In the genomic region with DNA sequence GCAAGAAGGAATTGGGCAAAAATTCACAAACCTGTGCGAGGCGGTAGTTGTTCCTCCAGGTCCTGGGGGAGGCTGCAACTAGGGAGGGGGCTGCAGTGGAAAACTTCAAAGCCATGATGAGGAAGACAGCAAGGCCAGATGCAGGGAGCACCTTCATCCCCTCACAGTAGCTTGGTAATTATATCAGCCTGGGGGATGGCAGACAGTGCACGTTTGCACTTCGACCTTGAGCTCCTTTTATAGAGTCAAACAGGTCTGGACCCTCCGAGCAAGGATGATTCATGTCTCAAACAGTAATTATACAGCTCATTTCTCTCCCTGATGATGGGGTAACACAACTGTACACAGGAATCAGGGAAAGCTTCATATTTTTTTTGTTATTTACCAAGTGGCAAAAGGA, we compare ENCODE assay signal across 33 cellular contexts. TPM values are rescaled to one million over a fixed set of nuclear protein-coding genes. Genes with fewer than 3 reads are reported as not detected.
"Had no signal": no experiment of that assay in that cellular context is flagged by ENCODE, and none has a peak within 500 bp of the region (broad histone marks: within the 10 kb centered on the region; RNA-seq: fewer than 3 reads in every experiment).

A gene with protein sequence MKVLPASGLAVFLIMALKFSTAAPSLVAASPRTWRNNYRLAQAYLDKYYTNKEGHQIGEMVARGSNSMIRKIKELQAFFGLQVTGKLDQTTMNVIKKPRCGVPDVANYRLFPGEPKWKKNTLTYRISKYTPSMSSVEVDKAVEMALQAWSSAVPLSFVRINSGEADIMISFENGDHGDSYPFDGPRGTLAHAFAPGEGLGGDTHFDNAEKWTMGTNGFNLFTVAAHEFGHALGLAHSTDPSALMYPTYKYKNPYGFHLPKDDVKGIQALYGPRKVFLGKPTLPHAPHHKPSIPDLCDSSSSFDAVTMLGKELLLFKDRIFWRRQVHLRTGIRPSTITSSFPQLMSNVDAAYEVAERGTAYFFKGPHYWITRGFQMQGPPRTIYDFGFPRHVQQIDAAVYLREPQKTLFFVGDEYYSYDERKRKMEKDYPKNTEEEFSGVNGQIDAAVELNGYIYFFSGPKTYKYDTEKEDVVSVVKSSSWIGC (minus strand): TSS at position 170 of the 400 bp plus-strand sequence. CDS start 13 bp downstream, at position 157.

- H3K4me3 ChIP-seq: pancreas, prostate gland, right atrium auricular region, skin epidermis, suprapubic skin, testis, tibial artery, transverse colon, upper lobe of right lung, uterus had no signal

- H3K36me3 ChIP-seq: neutrophil, pancreas, prostate gland, right atrium auricular region, suprapubic skin, tibial artery, transverse colon, upper lobe of right lung, uterus had no signal

- H3K4me1 ChIP-seq: pancreas, prostate gland, right atrium auricular region, suprapubic skin, testis, transverse colon, upper lobe of right lung, uterus had no signal

- FAIRE-seq: pancreas had no signal

- H3K27ac ChIP-seq: neutrophil, pancreas, prostate gland, right atrium auricular region, suprapubic skin, testis, tibial artery, transverse colon, upper lobe of right lung, uterus had no signal

- DNase-seq: naive B cell; naive thymus-derived CD8-positive, alpha-beta T cell; nephron progenitor cell; nucleus accumbens; pancreas; retina; stimulated activated CD4-positive, alpha-beta T cell treated with anti-CD3 and anti-CD28 coated beads, Interleukin-15, amount 100 ng/mL, for 24 hours; stimulated activated CD4-positive, alpha-beta T cell treated with anti-CD3 and anti-CD28 coated beads, Interleukin-2, amount 100 ng/mL, for 24 hours; stimulated activated CD4-positive, alpha-beta T cell treated with anti-CD3 and anti-CD28 coated beads, Interleukin-2, amount 100 ng/mL, for 48 hours; stimulated activated CD4-positive, alpha-beta T cell treated with anti-CD3 and anti-CD28 coated beads, Interleukin-4, amount 100 ng/mL, for 4 hours; stimulated activated CD8-positive, alpha-beta memory T cell treated with anti-CD3 and anti-CD28 coated beads, Interleukin-4, amount 100 ng/mL, for 48 hours; stimulated activated naive CD4-positive, alpha-beta T cell; stimulated activated naive CD8-positive, alpha-beta T cell treated with anti-CD3 and anti-CD28 coated beads, Interleukin-15, amount 100 ng/mL, for 72 hours; stimulated activated naive CD8-positive, alpha-beta T cell treated with anti-CD3 and anti-CD28 coated beads, Interleukin-15, Interleukin-2, amounts not matched to agents 100 U/mL and 50 U/mL, for 24 hours; substantia nigra; testis; tibial artery; transverse colon; upper lobe of right lung; uterus had no signal

- H3K27me3 ChIP-seq: neutrophil, pancreas, right atrium auricular region, suprapubic skin, testis, tibial artery, transverse colon had no signal

- H3K9me3 ChIP-seq: neutrophil, pancreas, prostate gland, right atrium auricular region, suprapubic skin, testis, tibial artery, transverse colon, upper lobe of right lung, uterus had no signal

RNA-seq across cellular contexts. Expression of the gene that starts here (rescaled TPM):
- total RNA-seq: naive thymus-derived CD8-positive, alpha-beta T cell; natural killer cell treated with Interleukin-12 subunit alpha and Interleukin-12 subunit beta and Interleukin-15 and Interleukin-18, amount 100 ng/mL, for 72 hours; neural crest cell; omental fat pad; osteocyte; pancreas; posterior vena cava; prostate gland; pulmonary artery endothelial cell; right atrium auricular region; sciatic nerve; suprapubic skin; transverse colon; upper lobe of right lung; urinary bladder; uterus had no signal
- polyA plus RNA-seq: naive thymus-derived CD8-positive, alpha-beta T cell; pancreas; urinary bladder had no signal
